ENCODE assay signal across 6 cellular contexts in the genomic region with DNA sequence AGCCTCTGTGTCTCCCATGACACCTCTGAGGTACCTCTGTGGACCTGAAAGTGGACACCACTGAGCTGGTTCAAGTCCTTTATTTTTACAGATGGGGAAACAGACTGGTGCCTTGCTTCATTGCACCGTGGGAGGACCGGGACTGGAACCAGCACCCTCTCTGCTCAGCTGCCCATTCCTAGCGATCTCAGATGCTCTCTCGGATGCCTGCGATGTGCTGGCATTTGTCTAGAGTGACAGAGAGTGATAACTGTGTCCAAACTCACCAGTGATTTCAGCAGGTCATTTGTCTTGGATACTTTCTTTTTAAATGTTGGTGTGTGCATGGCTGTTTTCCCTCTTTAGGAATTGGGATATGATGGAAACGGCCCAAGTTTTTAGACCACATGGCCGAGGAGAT. TPM values are rescaled to one million over a fixed set of nuclear protein-coding genes. Genes with fewer than 3 reads are reported as not detected.
"Had no signal": no experiment of that assay in that cellular context is flagged by ENCODE, and none has a peak within 500 bp of the region (broad histone marks: within the 10 kb centered on the region; RNA-seq: fewer than 3 reads in every experiment).

No MANE protein-coding gene starts in this region.

- H3K4me3 Mint-ChIP-seq: GM23338, H9 had no signal

- H2AFZ ChIP-seq: GM23338 had no signal

- H3K4me2 ChIP-seq: GM23338 had no signal

- DNase-seq: H9, HCEC 1CT, IMR-90, KG1 had no signal

- H3K4me3 ChIP-seq: GM23338, K562 had no signal

- ATAC-seq: GM23338, K562 had no signal

- H3K27ac Mint-ChIP-seq: GM23338, H9 had no signal

RNA-seq across cellular contexts. Expression of gene LYPD6B, which starts 30.1 kb away (rescaled TPM):
- total RNA-seq: IMR-90, K562 had no signal
- polyA plus RNA-seq: K562 had no signal
